10 cellular contexts compared by ENCODE assay signal in genomic region chr19:42066075-42066754, GRCh38. TPM values are rescaled to one million over a fixed set of nuclear protein-coding genes. Genes with fewer than 3 reads are reported as not detected.
A peak's percentile ranks its signal among the peaks of the same experiment; 100 is the strongest.
DNase-seq lines count a peak whose midpoint lies in the region; ATAC-seq, FAIRE-seq and TF ChIP-seq lines count a peak whose summit lies in the region.
"Had no signal": no experiment of that assay in that cellular context is flagged by ENCODE, and none has a peak within 500 bp of the region (broad histone marks: within the 10 kb centered on the region; RNA-seq: fewer than 3 reads in every experiment).

No MANE protein-coding gene starts in this region.

- no peak for FAIRE-seq in astrocyte (lab: Jason Lieb, UNC)

- H3K4ac ChIP-seq in neuronal stem cell (ENCODE audit: low read length), result no peak overlapping the region

- H3K4me3 ChIP-seq in astrocyte (ENCODE audit: insufficient read depth, low read depth, low read length), result no peak overlapping the region
- no peak overlapping the region for H3K4me3 ChIP-seq in neuronal stem cell (ENCODE audit: low read length in 2 of 2)
- H3K4me3 ChIP-seq: tibial artery had no signal

- no peak overlapping the region for H2AFZ ChIP-seq in astrocyte (ENCODE audit: low read depth, low read length)
- no peak overlapping the region for H2AFZ ChIP-seq in neuronal stem cell (ENCODE audit: low read length)

- no peaks in the 10 kb centered on the region for H3K9me3 Mint-ChIP-seq in astrocyte (ENCODE audit: unreplicated experiment)

- H3K36me3 ChIP-seq in astrocyte (ENCODE audit: insufficient read depth, low read length) (no peaks in the 10 kb centered on the region), neuronal stem cell (replicated peaks in 1 of 2; ENCODE audit: control insufficient read depth in 2 of 2, insufficient read depth in 2 of 2, low read length in 2 of 2) (peaks cover 0 to 25% of the 10 kb centered on the region in 2 donors)

- H3K27ac ChIP-seq in astrocyte (ENCODE audit: low read depth, low read length) (no peak overlapping the region), neuronal stem cell (replicated peaks; ENCODE audit: low read length) (no peak overlapping the region)
- H3K27ac ChIP-seq: tibial artery had no signal

- H3K4me2 ChIP-seq in astrocyte (ENCODE audit: low read length) (no peak overlapping the region), neuronal stem cell (ENCODE audit: insufficient read depth, low read length, poor library complexity, severe bottlenecking) (no peak overlapping the region)

- WGBS in neuronal stem cell (ENCODE audit: extremely low coverage in 2 of 2, insufficient read length in 2 of 2, insufficient replicate concordance in 1 of 2), 2 donors, result no CpG with 5 or more reads among the region's 9 CpGs

- peak overlapping the region; percentile 43 for H3K14ac ChIP-seq in neuronal stem cell (ENCODE audit: low read length)

- H3K27me3 ChIP-seq in astrocyte (ENCODE audit: insufficient read depth, low read length) (peaks cover 21% of the 10 kb centered on the region), neuronal stem cell (ENCODE audit: control insufficient read depth in 3 of 3, insufficient read depth in 3 of 3, low read depth in 1 of 3, low read length in 3 of 3) (peaks cover 0 to 14% (median 0%) of the 10 kb centered on the region in 3 experiments)
- H3K27me3 ChIP-seq: tibial artery had no signal

- H2BK12ac ChIP-seq in neuronal stem cell (ENCODE audit: low read length), result no peak overlapping the region

- H3K27ac Mint-ChIP-seq in astrocyte (ENCODE audit: unreplicated experiment), result no peak overlapping the region

- no peak overlapping the region for H2AK5ac ChIP-seq in neuronal stem cell (ENCODE audit: low read depth, low read length)

- H3K4me1 ChIP-seq in astrocyte (ENCODE audit: insufficient read depth, low read length), result no peaks in the 10 kb centered on the region
- H3K4me1 ChIP-seq in neuronal stem cell (ENCODE audit: control insufficient read depth in 2 of 2, insufficient read depth in 1 of 2, low read depth in 1 of 2, low read length in 2 of 2), result peaks cover 18 to 26% of the 10 kb centered on the region in 2 donors

- peak overlapping the region; percentile 24 for H4K91ac ChIP-seq in neuronal stem cell (ENCODE audit: low read depth, low read length, poor library complexity)

- intact Hi-C loops in left ventricle myocardium superior (cut with micrococcal nuclease), result no loop called here

- no peak for TF ChIP-seq CTCF in astrocyte (IDR thresholded peaks at IDR 0.05; ENCODE audit: insufficient read depth, low read depth, low read length)

- no peak overlapping the region for H3K23ac ChIP-seq in neuronal stem cell (ENCODE audit: low read depth, low read length, poor library complexity)

- H3K4me3 Mint-ChIP-seq in astrocyte (ENCODE audit: unreplicated experiment), result no peak overlapping the region

- peak overlapping the region; percentile 26 for H4K8ac ChIP-seq in neuronal stem cell (ENCODE audit: low read depth, low read length)

- peaks cover 8% of the 10 kb centered on the region for H3K79me1 ChIP-seq in neuronal stem cell (ENCODE audit: low read depth, low read length)

- no peak overlapping the region for H2BK5ac ChIP-seq in neuronal stem cell (ENCODE audit: low read length)

- H3K18ac ChIP-seq in neuronal stem cell (ENCODE audit: low read length), result no peak overlapping the region

- H2BK120ac ChIP-seq in neuronal stem cell (ENCODE audit: low read depth, low read length), result no peak overlapping the region

- peaks cover 16% of the 10 kb centered on the region for H3K27me3 Mint-ChIP-seq in astrocyte (ENCODE audit: low read depth, unreplicated experiment)

- H3K4me1 Mint-ChIP-seq in astrocyte (ENCODE audit: low read depth, unreplicated experiment), result no peaks in the 10 kb centered on the region

- no peak for ATAC-seq in GM19397 (IDR thresholded peaks at IDR 0.05; ENCODE audit: unreplicated experiment)
- ATAC-seq in left ventricle myocardium superior, result no peak

- peak; percentile 44 for DNase-seq in NCI-H1436 (lab: John Stamatoyannopoulos, UW)
- DNase-seq in NCI-H1436 treated with DMSO at 0.1 percent for 48 hours (lab: John Stamatoyannopoulos, UW), result no peak
- peak; percentile 76 for DNase-seq in NCI-H1105 treated with DMSO at 0.1 percent for 48 hours (lab: John Stamatoyannopoulos, UW)
- DNase-seq in astrocyte (ENCODE audit: low read depth), result peak; percentile 10
- DNase-seq in neuronal stem cell (ENCODE audit: low spot score), result no peak
- no peak for DNase-seq in T1000 (lab: John Stamatoyannopoulos, UW)
- no peak for DNase-seq in left ventricle myocardium superior
- DNase-seq: effector CD8-positive, alpha-beta T cell; tibial artery had no signal

- H3K9me3 ChIP-seq in astrocyte (ENCODE audit: insufficient read depth, low read depth, low read length) (no peaks in the 10 kb centered on the region), neuronal stem cell (replicated peaks in 1 of 2; ENCODE audit: control insufficient read depth in 2 of 2, insufficient read depth in 1 of 2, low read depth in 1 of 2, low read length in 2 of 2) (no peaks in the 10 kb centered on the region)
- H3K9me3 ChIP-seq: tibial artery had no signal

- H3K79me2 ChIP-seq in astrocyte (ENCODE audit: insufficient read depth, low read length), result no peaks in the 10 kb centered on the region

- peaks cover 18% of the 10 kb centered on the region for H4K20me1 ChIP-seq in astrocyte (ENCODE audit: insufficient read depth, low read length)

- peaks cover 7% of the 10 kb centered on the region for H3K36me3 Mint-ChIP-seq in astrocyte (ENCODE audit: low read depth, unreplicated experiment)

- H2BK15ac ChIP-seq in neuronal stem cell (ENCODE audit: low read length), result no peak overlapping the region

- H3K9ac ChIP-seq in astrocyte (ENCODE audit: low read length) (no peak overlapping the region), neuronal stem cell (ENCODE audit: low read depth, low read length, poor library complexity) (no peak overlapping the region)

RNA-seq across cellular contexts. Expression of gene GRIK5, which starts 3.8 kb away (rescaled TPM):
- total RNA-seq in astrocyte (9.2 and 12.1 TPM in 2 replicates), left ventricle myocardium superior (5.4 TPM)
- polyA plus RNA-seq in neuronal stem cell (2013, experiment 1 of 2), result 21.6 TPM
- 21.7 TPM for polyA plus RNA-seq in neuronal stem cell (2013, experiment 2 of 2)

RNA-seq across cellular contexts. Expression of gene ZNF574, which starts 9.8 kb away (rescaled TPM):
- total RNA-seq in astrocyte, result 20.0 and 20.2 TPM in 2 replicates
- 13.3 TPM for polyA plus RNA-seq in neuronal stem cell (2013, experiment 1 of 2)
- polyA plus RNA-seq in neuronal stem cell (2013, experiment 2 of 2), result 13.5 TPM
- 10.2 TPM for total RNA-seq in left ventricle myocardium superior

Comparison
In these comparisons a context has a peak if more than half of its experiments do, and no peak if none do; other contexts are left out.
1. DNase-seq: peak in NCI-H1436 (single experiment), NCI-H1105 treated with DMSO at 0.1 percent for 48 hours (single experiment) and astrocyte (single experiment); none in NCI-H1436 treated with DMSO at 0.1 percent for 48 hours (single experiment), neuronal stem cell (single experiment), T1000 (single experiment) and left ventricle myocardium superior (single experiment).